ENCODE assay signal across 32 cellular contexts in genomic region chr7:157843336-157844140, GRCh38.
"Had no signal": no experiment of that assay in that cellular context is flagged by ENCODE, and none has a peak within 500 bp of the region (broad histone marks: within the 10 kb centered on the region; RNA-seq: fewer than 3 reads in every experiment).

No MANE protein-coding gene starts in this region.

- H3K27me3 ChIP-seq: ascending aorta, cardiac muscle cell, colonic mucosa had no signal

- DNase-seq: activated B cell treated with CpG ODN at 0.5 μM for 24 hours; activated CD4-positive, alpha-beta memory T cell treated with anti-CD3 and anti-CD28 coated beads for 36 hours; activated CD4-positive, alpha-beta T cell treated with anti-CD3 and anti-CD28 coated beads for 48 hours; activated CD4-positive, alpha-beta T cell treated with anti-CD3 and anti-CD28 coated beads, Interleukin-2, amount 50 U/mL, for 1 hour; activated CD8-positive, alpha-beta memory T cell treated with anti-CD3 and anti-CD28 coated beads, Interleukin-2, amount 10 ng/mL, durations not matched to agents 7 days and 5 days; activated CD8-positive, alpha-beta memory T cell treated with anti-CD3 and anti-CD28 coated beads, Interleukin-2, amount 50 U/mL, for 4 hours; activated CD8-positive, alpha-beta T cell treated with anti-CD3 and anti-CD28 coated beads, Interleukin-2, amount 10 ng/mL, durations not matched to agents 7 days and 5 days; activated effector memory CD4-positive, alpha-beta T cell treated with anti-CD3 and anti-CD28 coated beads, Interleukin-2, amount 50 U/mL, for 16 hours; activated naive CD4-positive, alpha-beta T cell treated with anti-CD3 and anti-CD28 coated beads, Interleukin-2, amount 10 ng/mL, durations not matched to agents 7 days and 5 days; activated naive CD8-positive, alpha-beta T cell treated with anti-CD3 and anti-CD28 coated beads, Interleukin-2, amount 10 ng/mL, durations not matched to agents 7 days and 5 days; activated T-cell treated with anti-CD3 and anti-CD28 coated beads, Interleukin-2, amount 50 U/mL, for 1 hour; activated T-cell treated with anti-CD3 and anti-CD28 coated beads, Interleukin-2, amount 50 U/mL, for 48 hours; central memory CD4-positive, alpha-beta T cell; cerebellar nuclear complex; colonic mucosa; effector CD8-positive, alpha-beta T cell; esophagus squamous epithelium; foreskin melanocyte; glutamatergic neuron; T-helper 1 cell; T-helper 17 cell; T1000; WERI-Rb-1 had no signal

- ATAC-seq: activated CD4-positive, CD25-positive, alpha-beta regulatory T cell treated with anti-CD3 and anti-CD28 coated beads, Interleukin-2, amount 50 U/mL, for 24 hours; activated CD8-positive, alpha-beta memory T cell treated with anti-CD3 and anti-CD28 coated beads, Interleukin-2, amount 10 ng/mL, durations not matched to agents 7 days and 5 days; activated CD8-positive, alpha-beta T cell treated with anti-CD3 and anti-CD28 coated beads, Interleukin-2, amount 10 ng/mL, durations not matched to agents 7 days and 5 days; activated naive CD4-positive, alpha-beta T cell treated with anti-CD3 and anti-CD28 coated beads, Interleukin-2, amount 50 U/mL, for 72 hours; gastroesophageal sphincter; T-helper 17 cell had no signal

- H3K4me3 ChIP-seq: ascending aorta, breast epithelium, cardiac muscle cell, colonic mucosa, esophagus squamous epithelium, gastroesophageal sphincter had no signal

- H3K36me3 ChIP-seq: ascending aorta, breast epithelium, cardiac muscle cell, colonic mucosa, esophagus squamous epithelium, gastroesophageal sphincter, WERI-Rb-1 had no signal

- H3K9me3 ChIP-seq: ascending aorta, colonic mucosa, esophagus squamous epithelium, gastroesophageal sphincter had no signal

- FAIRE-seq: endometrium, endothelial cell of umbilical vein had no signal

- H3K4me1 ChIP-seq: ascending aorta, breast epithelium, colonic mucosa, esophagus squamous epithelium, gastroesophageal sphincter had no signal

- H3K27ac ChIP-seq: ascending aorta, breast epithelium, cardiac muscle cell, colonic mucosa, epithelial cell of prostate, esophagus squamous epithelium, gastroesophageal sphincter, WERI-Rb-1 had no signal
